Comparison of ENCODE assay signal across 1 cellular context in the genomic region with DNA sequence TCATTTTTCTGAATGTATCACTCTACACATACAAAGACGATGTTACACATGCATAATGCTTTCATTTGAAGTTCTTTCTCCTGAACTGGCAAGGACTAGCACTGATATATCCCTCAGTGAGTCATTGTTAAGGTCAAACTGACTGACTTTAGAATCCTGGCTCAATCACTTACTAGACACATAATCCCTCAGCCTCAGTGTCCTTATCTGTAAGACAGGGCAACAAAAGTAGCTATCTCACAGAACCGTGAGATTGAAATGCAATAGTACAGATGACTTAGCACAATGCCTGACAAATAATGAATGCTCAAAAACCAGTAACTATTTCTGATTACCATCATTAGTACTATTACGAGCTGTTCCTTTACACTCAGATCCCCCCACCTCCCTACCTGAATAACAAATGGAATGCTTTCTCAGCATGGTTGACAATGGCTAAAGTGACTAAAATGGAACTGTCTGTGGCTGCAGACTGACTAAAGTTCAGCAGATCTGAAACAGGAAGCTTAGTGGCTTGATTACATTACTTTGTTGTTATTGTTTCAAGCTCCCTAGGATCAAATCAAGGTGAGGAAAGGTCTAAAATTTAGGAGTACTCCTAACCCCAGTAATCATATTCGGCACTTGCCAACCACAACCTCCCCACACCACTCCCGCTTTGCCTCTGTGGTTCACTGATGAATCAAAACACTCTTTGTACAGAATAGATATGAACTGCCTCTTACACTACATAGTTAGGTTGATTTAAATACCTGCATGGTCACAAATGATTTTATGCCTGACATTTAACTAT.
TF ChIP-seq lines count a peak whose summit lies in the region.

No MANE protein-coding gene starts in this region.

TF ChIP-seq in K562, 482 proteins besides CTCF, POLR2A, EP300 and RAD21 (continued from another document):
- TF ChIP-seq ZKSCAN8 (CRISPR knock-in tag; IDR thresholded peaks at IDR 0.05) = peak; percentile 34; the same call in 1 of the 2 replicates
- TF ChIP-seq HMG20A (CRISPR knock-in tag; conservative IDR thresholded peaks at IDR 0.05) = peak; percentile 93
- TF ChIP-seq, protein P1, sequence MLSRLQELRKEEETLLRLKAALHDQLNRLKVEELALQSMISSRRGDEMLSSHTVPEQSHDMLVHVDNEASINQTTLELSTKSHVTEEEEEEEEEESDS (CRISPR knock-in tag; IDR thresholded peaks at IDR 0.05) = no peak
- TF ChIP-seq, protein P2, sequence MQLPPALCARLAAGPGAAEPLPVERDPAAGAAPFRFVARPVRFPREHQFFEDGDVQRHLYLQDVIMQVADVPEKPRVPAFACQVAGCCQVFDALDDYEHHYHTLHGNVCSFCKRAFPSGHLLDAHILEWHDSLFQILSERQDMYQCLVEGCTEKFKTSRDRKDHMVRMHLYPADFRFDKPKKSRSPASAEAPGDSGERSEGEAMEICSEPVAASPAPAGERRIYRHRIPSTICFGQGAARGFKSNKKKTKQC (CRISPR knock-in tag; IDR thresholded peaks at IDR 0.05) = no peak
- no peak for TF ChIP-seq ZFP36 (IDR thresholded peaks at IDR 0.05; ENCODE audit: low read depth, low read length, partially characterized antibody)
- TF ChIP-seq GTF2E2 (tag; IDR thresholded peaks at IDR 0.05) = no peak
- peak; percentile 30; the same call in 1 of the 2 replicates for TF ChIP-seq NFE2L1 (tag; IDR thresholded peaks at IDR 0.05; ENCODE audit: borderline replicate concordance, low read depth)
- peak; percentile 81 for TF ChIP-seq SMARCA4 (IDR thresholded peaks at IDR 0.05)
- TF ChIP-seq MAFK (IDR thresholded peaks at IDR 0.05; ENCODE audit: low read length) = peak; percentile 27; the same call in 1 of the 2 replicates
- TF ChIP-seq ZNF133 (CRISPR knock-in tag; IDR thresholded peaks at IDR 0.05) = no peak
- TF ChIP-seq, protein P3, sequence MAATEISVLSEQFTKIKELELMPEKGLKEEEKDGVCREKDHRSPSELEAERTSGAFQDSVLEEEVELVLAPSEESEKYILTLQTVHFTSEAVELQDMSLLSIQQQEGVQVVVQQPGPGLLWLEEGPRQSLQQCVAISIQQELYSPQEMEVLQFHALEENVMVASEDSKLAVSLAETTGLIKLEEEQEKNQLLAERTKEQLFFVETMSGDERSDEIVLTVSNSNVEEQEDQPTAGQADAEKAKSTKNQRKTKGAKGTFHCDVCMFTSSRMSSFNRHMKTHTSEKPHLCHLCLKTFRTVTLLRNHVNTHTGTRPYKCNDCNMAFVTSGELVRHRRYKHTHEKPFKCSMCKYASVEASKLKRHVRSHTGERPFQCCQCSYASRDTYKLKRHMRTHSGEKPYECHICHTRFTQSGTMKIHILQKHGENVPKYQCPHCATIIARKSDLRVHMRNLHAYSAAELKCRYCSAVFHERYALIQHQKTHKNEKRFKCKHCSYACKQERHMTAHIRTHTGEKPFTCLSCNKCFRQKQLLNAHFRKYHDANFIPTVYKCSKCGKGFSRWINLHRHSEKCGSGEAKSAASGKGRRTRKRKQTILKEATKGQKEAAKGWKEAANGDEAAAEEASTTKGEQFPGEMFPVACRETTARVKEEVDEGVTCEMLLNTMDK (IDR thresholded peaks at IDR 0.05; ENCODE audit: borderline replicate concordance, insufficient read depth, low read depth, low read length, poor library complexity, severe bottlenecking) = no peak
- TF ChIP-seq NCOA2 (IDR thresholded peaks at IDR 0.05; ENCODE audit: partially characterized antibody in 2 of 2) = no peak
- TF ChIP-seq, protein P4, sequence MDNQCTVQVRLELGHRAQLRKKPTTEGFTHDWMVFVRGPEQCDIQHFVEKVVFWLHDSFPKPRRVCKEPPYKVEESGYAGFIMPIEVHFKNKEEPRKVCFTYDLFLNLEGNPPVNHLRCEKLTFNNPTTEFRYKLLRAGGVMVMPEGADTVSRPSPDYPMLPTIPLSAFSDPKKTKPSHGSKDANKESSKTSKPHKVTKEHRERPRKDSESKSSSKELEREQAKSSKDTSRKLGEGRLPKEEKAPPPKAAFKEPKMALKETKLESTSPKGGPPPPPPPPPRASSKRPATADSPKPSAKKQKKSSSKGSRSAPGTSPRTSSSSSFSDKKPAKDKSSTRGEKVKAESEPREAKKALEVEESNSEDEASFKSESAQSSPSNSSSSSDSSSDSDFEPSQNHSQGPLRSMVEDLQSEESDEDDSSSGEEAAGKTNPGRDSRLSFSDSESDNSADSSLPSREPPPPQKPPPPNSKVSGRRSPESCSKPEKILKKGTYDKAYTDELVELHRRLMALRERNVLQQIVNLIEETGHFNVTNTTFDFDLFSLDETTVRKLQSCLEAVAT (IDR thresholded peaks at IDR 0.05) = peak in 1 of 2 experiments; percentile 51; a peak in 1 of 4 replicates
- peak; percentile 81 for TF ChIP-seq TAL1 (IDR thresholded peaks at IDR 0.05)
TF ChIP-seq in K562: peak in this region for 68.
